ENCODE assay signal across 1 cellular context in the genomic region with DNA sequence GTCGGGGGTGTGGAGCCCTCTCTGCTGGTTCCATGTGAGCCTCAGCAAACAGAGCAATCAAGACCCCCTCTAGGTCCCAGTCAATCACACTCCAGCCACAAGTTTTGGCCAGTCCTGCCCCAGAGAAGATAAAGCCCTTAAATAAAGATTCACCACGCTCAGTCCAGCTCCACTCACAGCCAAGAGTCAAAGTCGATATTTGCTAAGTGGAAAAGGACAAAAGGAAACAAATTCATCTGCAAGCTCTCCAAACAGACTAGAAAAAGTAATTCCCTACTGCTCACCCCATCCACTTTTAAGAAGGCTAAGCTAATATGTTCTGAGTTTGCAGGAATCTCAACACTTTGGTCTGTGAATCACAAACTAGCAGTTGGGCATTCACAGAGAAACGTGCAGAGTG.
TF ChIP-seq lines count a peak whose summit lies in the region.

No MANE protein-coding gene starts in this region.

TF ChIP-seq in WTC11, 78 proteins besides CTCF, POLR2A, EP300 and RAD21:
- TF ChIP-seq EMX1 (CRISPR knock-in tag; IDR thresholded peaks at IDR 0.05) (no peak), OVOL2 (CRISPR knock-in tag; IDR thresholded peaks at IDR 0.05; ENCODE audit: borderline replicate concordance) (no peak), ZBTB21 (CRISPR knock-in tag; IDR thresholded peaks at IDR 0.05; ENCODE audit: borderline replicate concordance) (no peak), NFATC4 (CRISPR knock-in tag; IDR thresholded peaks at IDR 0.05) (no peak), MLX (CRISPR knock-in tag; IDR thresholded peaks at IDR 0.05) (no peak), ATF1 (CRISPR knock-in tag; IDR thresholded peaks at IDR 0.05) (no peak), CDX4 (CRISPR knock-in tag; IDR thresholded peaks at IDR 0.05; ENCODE audit: borderline replicate concordance) (no peak)
